Comparison of ENCODE assay signal across 8 cellular contexts in the genomic region with DNA sequence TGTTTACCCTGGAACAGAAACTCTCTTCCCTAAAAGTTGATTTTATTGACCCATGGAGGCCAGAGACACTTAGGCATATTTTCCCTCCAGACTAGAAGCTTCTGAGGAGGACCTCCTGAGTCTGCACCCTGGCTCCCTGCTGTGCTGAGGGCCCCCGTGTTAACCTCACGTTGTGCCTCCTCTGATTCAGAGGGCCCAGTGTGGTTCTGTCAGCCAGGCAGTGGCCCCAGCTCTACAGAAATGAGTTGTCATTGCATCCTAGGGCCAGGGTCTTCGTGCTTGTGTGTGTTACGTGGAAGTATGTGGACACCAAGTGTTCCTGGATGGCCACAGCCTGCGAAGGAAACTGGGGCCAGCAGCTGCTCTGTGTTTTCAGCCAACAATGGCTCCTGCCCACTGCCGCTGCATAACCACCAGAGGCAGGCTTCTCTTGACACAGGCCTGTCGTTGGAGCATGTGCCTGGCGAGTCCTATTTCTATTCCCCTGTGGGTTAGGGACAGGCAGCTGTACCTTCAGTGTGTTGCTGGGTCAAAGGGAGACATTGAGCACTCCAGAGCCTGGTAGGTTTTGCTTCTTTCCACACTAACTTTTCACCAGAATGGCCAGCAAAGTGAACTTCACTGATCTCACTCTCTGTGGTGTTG. TPM values are rescaled to one million over a fixed set of nuclear protein-coding genes. Genes with fewer than 3 reads are reported as not detected.
DNase-seq lines count a peak whose midpoint lies in the region; ATAC-seq and TF ChIP-seq lines count a peak whose summit lies in the region.

No MANE protein-coding gene starts in this region.

- no peaks in the 10 kb centered on the region for H3K9me3 ChIP-seq in subcutaneous abdominal adipose tissue (ENCODE audit: control insufficient read depth in 5 of 5, low read length in 5 of 5)

- H3K36me3 Mint-ChIP-seq in mesothelial cell of epicardium: peaks cover 15% of the 10 kb centered on the region

- H3K4me3 Mint-ChIP-seq in mesothelial cell of epicardium: no peak overlapping the region

- H3K4me3 ChIP-seq in subcutaneous abdominal adipose tissue (ENCODE audit: low read depth in 1 of 5, low read length in 5 of 5): peak overlapping the region in 1 of 5 donors; percentile 10

- peak overlapping the region; percentile 69 for H3K27ac ChIP-seq in caudate nucleus (ENCODE audit: low read depth, low read length)
- H3K27ac ChIP-seq in subcutaneous abdominal adipose tissue (ENCODE audit: low read depth, low read length): peak overlapping the region; percentile 99

- peak overlapping the region in 3 of 5 donors; percentile 38 to 84 (median 48) for H3K9ac ChIP-seq in subcutaneous abdominal adipose tissue (ENCODE audit: low read length in 5 of 5)

- no peak for ATAC-seq in HG02588 (IDR thresholded peaks at IDR 0.05; ENCODE audit: unreplicated experiment)
- ATAC-seq in HG03039 (IDR thresholded peaks at IDR 0.05; ENCODE audit: unreplicated experiment): no peak

- H3K36me3 ChIP-seq in subcutaneous abdominal adipose tissue (ENCODE audit: control insufficient read depth in 5 of 5, insufficient read depth in 5 of 5, low read length in 5 of 5): peaks cover 0 to 47% (median 38%) of the 10 kb centered on the region in 5 donors

- TF ChIP-seq CTCF in mesothelial cell of epicardium (IDR thresholded peaks at IDR 0.05; ENCODE audit: unreplicated experiment): no peak

- no peaks in the 10 kb centered on the region for H3K27me3 Mint-ChIP-seq in mesothelial cell of epicardium (ENCODE audit: low read depth)

- H3K4me1 Mint-ChIP-seq in mesothelial cell of epicardium: peaks cover 29% of the 10 kb centered on the region

- no peaks in the 10 kb centered on the region for H3K9me3 Mint-ChIP-seq in mesothelial cell of epicardium

- peaks cover 27 to 76% (median 67%) of the 10 kb centered on the region in 5 donors for H3K4me1 ChIP-seq in subcutaneous abdominal adipose tissue (ENCODE audit: control insufficient read depth in 5 of 5, insufficient read depth in 5 of 5, low read length in 5 of 5)

- H3K27ac Mint-ChIP-seq in mesothelial cell of epicardium: peak overlapping the region; percentile 91

- peaks cover 0 to 3% (median 0%) of the 10 kb centered on the region in 5 donors for H3K27me3 ChIP-seq in subcutaneous abdominal adipose tissue (ENCODE audit: control insufficient read depth in 5 of 5, insufficient read depth in 4 of 5, low read length in 5 of 5)

- peak; percentile 58 for DNase-seq in NCI-H2107 treated with DMSO at 0.1 percent for 48 hours (lab: John Stamatoyannopoulos, UW; ENCODE audit: unreplicated experiment)
- DNase-seq in NCI-H2107 (lab: John Stamatoyannopoulos, UW): no peak
- peak in 34 of 61 donors; percentile 15 to 76 (median 51) for DNase-seq in caudate nucleus (lab: John Stamatoyannopoulos, UW)
- DNase-seq in mesothelial cell of epicardium (ENCODE audit: low spot score in 2 of 2, unreplicated experiment in 2 of 2): no peak
- DNase-seq in OCI-M2 (lab: John Stamatoyannopoulos, UW; ENCODE audit: unreplicated experiment): no peak

RNA-seq across cellular contexts. Expression of a gene that starts 44.5 kb away (rescaled TPM):
- 129 to 135 TPM (median 129 TPM) in 3 replicates for total RNA-seq in mesothelial cell of epicardium

RNA-seq across cellular contexts. Expression of a gene that starts 56.3 kb away (rescaled TPM):
- 58.4 to 60.3 TPM (median 59.9 TPM) in 3 replicates for total RNA-seq in mesothelial cell of epicardium

Comparison
In these comparisons a context has a peak if more than half of its experiments do, and no peak if none do; other contexts are left out.
1. DNase-seq: peak in NCI-H2107 treated with DMSO at 0.1 percent for 48 hours (single experiment) and caudate nucleus (34 of 61); none in NCI-H2107 (single experiment), mesothelial cell of epicardium (0 of 2) and OCI-M2 (single experiment).